ENCODE assay signal across 13 cellular contexts in the genomic region with DNA sequence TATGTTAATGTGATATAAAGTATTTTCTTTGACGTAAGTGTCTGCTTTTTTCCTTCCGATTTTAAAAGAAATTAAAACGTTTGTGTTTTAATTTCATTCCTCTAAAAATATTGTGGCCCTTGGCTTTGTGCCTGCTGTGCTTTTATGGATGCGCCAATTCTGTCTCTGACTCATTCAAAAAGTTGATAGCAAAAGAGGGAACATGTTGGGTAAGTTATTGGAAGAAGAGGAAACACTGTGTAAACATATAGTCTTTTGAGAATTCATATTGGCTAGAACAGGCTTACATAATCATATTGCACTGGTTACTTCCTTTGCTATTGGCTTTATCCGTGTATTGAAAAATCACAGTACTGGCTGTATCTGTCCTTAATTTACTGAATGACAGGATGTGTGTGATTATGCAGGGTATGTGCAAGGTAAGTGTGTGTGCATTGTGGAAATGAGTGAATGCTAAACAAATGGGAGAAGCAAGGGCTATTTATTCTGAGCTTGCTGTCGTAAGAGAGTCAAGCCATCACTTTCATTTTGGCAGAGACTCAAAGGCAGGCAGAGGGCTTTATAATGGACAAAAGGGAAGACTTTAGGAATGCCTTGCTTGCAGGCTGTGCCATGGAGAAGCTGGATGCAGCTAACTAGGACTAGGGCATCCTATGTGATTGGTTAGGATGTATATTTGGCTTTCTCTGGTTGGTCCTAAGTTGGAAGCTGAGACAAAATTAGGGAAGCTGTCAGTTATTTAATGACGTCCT.
DNase-seq lines count a peak whose midpoint lies in the region; ATAC-seq and TF ChIP-seq lines count a peak whose summit lies in the region.
"Had no signal": no experiment of that assay in that cellular context is flagged by ENCODE, and none has a peak within 500 bp of the region (broad histone marks: within the 10 kb centered on the region; RNA-seq: fewer than 3 reads in every experiment).

No MANE protein-coding gene starts in this region.

- H3K27me3 Mint-ChIP-seq in activated naive CD8-positive, alpha-beta T cell treated with anti-CD3 and anti-CD28 coated beads for 36 hours, result peaks cover 11% of the 10 kb centered on the region

- intact Hi-C loops in esophagus muscularis mucosa (cut with DNase I), result no loop called here

- TF ChIP-seq CTCF in esophagus muscularis mucosa (IDR thresholded peaks at IDR 0.05), result no peak

- peak; percentile 28 for DNase-seq in SKM-1 treated with dmso at 0.1 percent for 144 hours (lab: John Stamatoyannopoulos, UW; ENCODE audit: unreplicated experiment)
- DNase-seq in SKM-1 (lab: John Stamatoyannopoulos, UW; ENCODE audit: unreplicated experiment), result no peak
- no peak for DNase-seq in esophagus muscularis mucosa (ENCODE audit: extremely low spot score)
- no peak for DNase-seq in activated naive CD8-positive, alpha-beta T cell treated with anti-CD3 and anti-CD28 coated beads for 36 hours
- no peak for DNase-seq in cortex of kidney (lab: John Stamatoyannopoulos, UW)
- DNase-seq in NCI-H2196 (lab: John Stamatoyannopoulos, UW; ENCODE audit: unreplicated experiment), result no peak
- DNase-seq: DMS79; KG1; left colon; NCI-H1930; stimulated activated CD4-positive, alpha-beta T cell treated with anti-CD3 and anti-CD28 coated beads, Interleukin-15, amount 100 ng/mL, for 24 hours had no signal

- H3K36me3 ChIP-seq in esophagus muscularis mucosa (no peaks in the 10 kb centered on the region), muscle layer of duodenum (ENCODE audit: control insufficient read depth in 1 of 2, insufficient read depth in 2 of 2, low read length in 2 of 2) (no peaks in the 10 kb centered on the region)

- no peak for TF ChIP-seq POLR2A in esophagus muscularis mucosa (IDR thresholded peaks at IDR 0.05; ENCODE audit: low read depth)

- WGBS in esophagus muscularis mucosa, result 49% methylated on average over 7 of the region's 7 CpGs

- H3K4me3 Mint-ChIP-seq in activated naive CD8-positive, alpha-beta T cell treated with anti-CD3 and anti-CD28 coated beads for 36 hours, result no peak overlapping the region

- H3K27me3 ChIP-seq in esophagus muscularis mucosa, result no peaks in the 10 kb centered on the region
- no peaks in the 10 kb centered on the region for H3K27me3 ChIP-seq in muscle layer of duodenum (ENCODE audit: low read depth, low read length)

- no peaks in the 10 kb centered on the region for H3K36me3 Mint-ChIP-seq in activated naive CD8-positive, alpha-beta T cell treated with anti-CD3 and anti-CD28 coated beads for 36 hours

- no peak overlapping the region for H3K27ac Mint-ChIP-seq in activated naive CD8-positive, alpha-beta T cell treated with anti-CD3 and anti-CD28 coated beads for 36 hours

- H3K4me1 Mint-ChIP-seq in activated naive CD8-positive, alpha-beta T cell treated with anti-CD3 and anti-CD28 coated beads for 36 hours, result no peaks in the 10 kb centered on the region

- H3K9me3 ChIP-seq in esophagus muscularis mucosa (no peaks in the 10 kb centered on the region), muscle layer of duodenum (ENCODE audit: control insufficient read depth in 1 of 2, low read length in 2 of 2) (no peaks in the 10 kb centered on the region)

- no peak for ATAC-seq in GM19351 (IDR thresholded peaks at IDR 0.05; ENCODE audit: unreplicated experiment)
- ATAC-seq: left colon had no signal

- no peak for TF ChIP-seq EP300 in esophagus muscularis mucosa (IDR thresholded peaks at IDR 0.05)

- H3K4me1 ChIP-seq in esophagus muscularis mucosa (peaks cover 22 to 53% (median 47%) of the 10 kb centered on the region in 4 donors), muscle layer of duodenum (ENCODE audit: control insufficient read depth in 1 of 2, insufficient read depth in 2 of 2, low read length in 2 of 2) (peaks cover 4 to 24% of the 10 kb centered on the region in 2 donors)

- H3K4me3 ChIP-seq in esophagus muscularis mucosa, result no peak overlapping the region
- H3K4me3 ChIP-seq in muscle layer of duodenum (ENCODE audit: low read depth in 1 of 2, low read length in 2 of 2), result no peak overlapping the region

- H3K9me3 Mint-ChIP-seq in activated naive CD8-positive, alpha-beta T cell treated with anti-CD3 and anti-CD28 coated beads for 36 hours, result no peaks in the 10 kb centered on the region

- peak overlapping the region; percentile 36 to 75 (median 58) for H3K27ac ChIP-seq in esophagus muscularis mucosa (replicated peaks in 1 of 4)
- H3K27ac ChIP-seq in muscle layer of duodenum (ENCODE audit: low read length), result peak overlapping the region; percentile 24
